9 cellular contexts compared by ENCODE assay signal in genomic region chr17:41813039-41813680, GRCh38. TPM values are rescaled to one million over a fixed set of nuclear protein-coding genes. Genes with fewer than 3 reads are reported as not detected.
DNase-seq lines count a peak whose midpoint lies in the region; ATAC-seq and TF ChIP-seq lines count a peak whose summit lies in the region.
"Had no signal": no experiment of that assay in that cellular context is flagged by ENCODE, and none has a peak within 500 bp of the region (broad histone marks: within the 10 kb centered on the region; RNA-seq: fewer than 3 reads in every experiment).

No MANE protein-coding gene starts in this region.

- peak overlapping the region; percentile 84 for H3K4me3 Mint-ChIP-seq in mesothelial cell of epicardium

- H3K36me3 ChIP-seq in heart left ventricle (peaks cover 0 to under 1% (median 0%) of the 10 kb centered on the region in 9 donors), breast epithelium (no peaks in the 10 kb centered on the region), upper lobe of right lung (no peaks in the 10 kb centered on the region)

- intact Hi-C loops in heart left ventricle (cut with DNase I): loop anchor here in 2 of 10 donors (2.0 to 10.0 kb wide), 2 partner anchors 22 to 72 kb away; no protein-coding TSS in a partner anchor
- intact Hi-C loops in Right ventricle myocardium superior (cut with DNase I): no loop called here
- intact Hi-C loops in breast epithelium (cut with DNase I; ENCODE audit: low total_unique reads): no loop called here
- intact Hi-C loops in upper lobe of right lung (cut with DNase I): no loop called here

- peak overlapping the region in 9 of 12 donors; percentile 22 to 84 (median 70) for H3K27ac ChIP-seq in heart left ventricle
- peak overlapping the region; percentile 56 to 81 for H3K27ac ChIP-seq in breast epithelium
- peak overlapping the region; percentile 20 for H3K27ac ChIP-seq in upper lobe of right lung

- no peak for ATAC-seq in heart left ventricle
- no peak for ATAC-seq in Right ventricle myocardium superior (ENCODE audit: poor library complexity)
- no peak for ATAC-seq in upper lobe of right lung
- no peak for ATAC-seq in GM21737 (IDR thresholded peaks at IDR 0.05; ENCODE audit: unreplicated experiment)
- ATAC-seq in HG02973 (IDR thresholded peaks at IDR 0.05; ENCODE audit: unreplicated experiment): no peak

- H3K27ac Mint-ChIP-seq in mesothelial cell of epicardium: peak overlapping the region; percentile 87

- H3K27me3 Mint-ChIP-seq in mesothelial cell of epicardium (ENCODE audit: low read depth): no peaks in the 10 kb centered on the region

- H3K36me3 Mint-ChIP-seq in mesothelial cell of epicardium: peaks cover 9% of the 10 kb centered on the region

- TF ChIP-seq POLR2A in heart left ventricle (IDR thresholded peaks at IDR 0.05): no peak
- TF ChIP-seq POLR2A in breast epithelium (IDR thresholded peaks at IDR 0.05): no peak

- DNase-seq in heart left ventricle (no peak), Right ventricle myocardium superior (no peak), breast epithelium (ENCODE audit: low spot score in 2 of 2) (no peak), mesothelial cell of epicardium (ENCODE audit: low spot score in 2 of 2, unreplicated experiment in 2 of 2) (no peak), upper lobe of right lung (no peak), kidney glomerular epithelial cell (lab: John Stamatoyannopoulos, UW) (no peak)

- H3K27me3 ChIP-seq in heart left ventricle (peaks cover 0 to 9% (median 0%) of the 10 kb centered on the region in 9 donors), breast epithelium (no peaks in the 10 kb centered on the region), upper lobe of right lung (no peaks in the 10 kb centered on the region)

- peaks cover 29% of the 10 kb centered on the region for H3K4me1 Mint-ChIP-seq in mesothelial cell of epicardium

- H3K4me3 ChIP-seq in heart left ventricle (peak overlapping the region; percentile 3 to 93 (median 66)), breast epithelium (peak overlapping the region; percentile 67 to 86 (median 79)), upper lobe of right lung (peak overlapping the region; percentile 69)

- WGBS in heart left ventricle, 4 donors: 21 to 46% (median 29%) methylated on average over 10 to 20 of the region's 20 CpGs

- no peaks in the 10 kb centered on the region for H3K9me3 ChIP-seq in heart left ventricle
- no peaks in the 10 kb centered on the region for H3K9me3 ChIP-seq in breast epithelium
- no peaks in the 10 kb centered on the region for H3K9me3 ChIP-seq in upper lobe of right lung

- peaks cover 0 to 36% (median 18%) of the 10 kb centered on the region in 12 donors for H3K4me1 ChIP-seq in heart left ventricle
- peaks cover 3 to 6% of the 10 kb centered on the region in 2 donors for H3K4me1 ChIP-seq in breast epithelium
- peaks cover 25% of the 10 kb centered on the region for H3K4me1 ChIP-seq in upper lobe of right lung

- TF ChIP-seq CTCF in heart left ventricle (IDR thresholded peaks at IDR 0.05) (no peak), breast epithelium (IDR thresholded peaks at IDR 0.05) (no peak), mesothelial cell of epicardium (IDR thresholded peaks at IDR 0.05; ENCODE audit: unreplicated experiment) (no peak), upper lobe of right lung (IDR thresholded peaks at IDR 0.05) (no peak)

- H3K9me3 Mint-ChIP-seq in mesothelial cell of epicardium: no peaks in the 10 kb centered on the region

RNA-seq across cellular contexts. Expression of gene FKBP10, which starts 0.4 kb away (rescaled TPM):
- 10 to 100 TPM in 5 of 9 donors, 1 to 10 TPM in 4; 6.5 to 40.4 (median 12.5) TPM for total RNA-seq in heart left ventricle
- polyA plus RNA-seq in heart left ventricle: 10 to 100 TPM; 11.4 to 25.2 TPM
- total RNA-seq in Right ventricle myocardium superior: 10.6 TPM
- total RNA-seq in breast epithelium: 10 to 100 TPM; 35.9 to 43.3 (median 39.4) TPM
- total RNA-seq in mesothelial cell of epicardium: 369 to 401 TPM (median 371 TPM) in 3 replicates
- total RNA-seq in upper lobe of right lung: 34.5 TPM

RNA-seq across cellular contexts. Expression of gene P3H4, which starts 1.4 kb away (rescaled TPM):
- total RNA-seq in heart left ventricle (10 to 100 TPM in 1 of 9 donors, 1 to 10 TPM in 8; 2.2 to 10.1 (median 5.3) TPM), Right ventricle myocardium superior (6.7 TPM), breast epithelium (10 to 100 TPM in 2 of 3 donors, 1 to 10 TPM in 1; 6.2 to 19.0 (median 14.9) TPM), mesothelial cell of epicardium (61.0 to 62.0 TPM (median 62.0 TPM) in 3 replicates), upper lobe of right lung (9.5 TPM)
- 1 to 10 TPM; 4.2 to 9.4 TPM for polyA plus RNA-seq in heart left ventricle

RNA-seq across cellular contexts. Expression of gene NT5C3B, which starts 22.9 kb away (rescaled TPM):
- total RNA-seq in heart left ventricle: 10 to 100 TPM; 16.0 to 26.7 (median 24.1) TPM
- polyA plus RNA-seq in heart left ventricle: 10 to 100 TPM; 30.0 to 50.9 TPM
- total RNA-seq in Right ventricle myocardium superior: 14.7 TPM
- 10 to 100 TPM; 50.2 to 83.9 (median 60.6) TPM for total RNA-seq in breast epithelium
- total RNA-seq in mesothelial cell of epicardium: 68.5 to 75.5 TPM (median 69.6 TPM) in 3 replicates
- 36.5 TPM for total RNA-seq in upper lobe of right lung

RNA-seq across cellular contexts. Expression of gene KLHL10, which starts 24.5 kb away (rescaled TPM):
- total RNA-seq in heart left ventricle (under 1 TPM in 1 of 9 donors, not detected in 8; 0.10 TPM), Right ventricle myocardium superior (not detected), breast epithelium (under 1 TPM in 2 of 3 donors, not detected in 1; 0.80 to 0.88 TPM), mesothelial cell of epicardium (0.16 to 0.27 TPM in 2 of 3 replicates, not detected in the other), upper lobe of right lung (0.29 TPM)
- polyA plus RNA-seq in heart left ventricle: under 1 TPM in 1 of 2 donors, not detected in 1; 0.08 TPM
- total RNA-seq: SK-MEL-5 had no signal

RNA-seq across cellular contexts. Expression of gene JUP, which starts 26.6 kb away (rescaled TPM):
- total RNA-seq in heart left ventricle (100 to 1,000 TPM; 143 to 503 (median 166) TPM), Right ventricle myocardium superior (195 TPM), breast epithelium (100 to 1,000 TPM; 107 to 158 (median 121) TPM), mesothelial cell of epicardium (202 to 207 TPM (median 205 TPM) in 3 replicates), upper lobe of right lung (109 TPM)
- 100 to 1,000 TPM in 1 of 2 donors, 10 to 100 TPM in 1; 94.6 to 148 TPM for polyA plus RNA-seq in heart left ventricle

Comparison
In these comparisons a context has a peak if more than half of its experiments do, and no peak if none do; other contexts are left out.
1. H3K27ac ChIP-seq: peak in every context shown above with its lines; median percentile 70 in heart left ventricle; 68 in breast epithelium; 20 in upper lobe of right lung.